14 cellular contexts compared by ENCODE assay signal in genomic region chr18:10441472-10441871, GRCh38. TPM values are rescaled to one million over a fixed set of nuclear protein-coding genes. Genes with fewer than 3 reads are reported as not detected.
A peak's percentile ranks its signal among the peaks of the same experiment; 100 is the strongest.
DNase-seq lines count a peak whose midpoint lies in the region; ATAC-seq and TF ChIP-seq lines count a peak whose summit lies in the region.
"Had no signal": no experiment of that assay in that cellular context is flagged by ENCODE, and none has a peak within 500 bp of the region (broad histone marks: within the 10 kb centered on the region; RNA-seq: fewer than 3 reads in every experiment).

No MANE protein-coding gene starts in this region.

- POLR2A ChIA-PET in activated CD8-positive, alpha-beta T cell treated with anti-CD3 and anti-CD28 coated beads, Interleukin-2, amount 10 ng/mL, durations not matched to agents 7 days and 5 days (lab: Charles Lee), result no interaction called here

- H3K36me3 Mint-ChIP-seq in activated CD8-positive, alpha-beta T cell treated with anti-CD3 and anti-CD28 coated beads, Interleukin-2, amount 10 ng/mL, durations not matched to agents 7 days and 5 days (ENCODE audit: low read depth), result no peaks in the 10 kb centered on the region
- H3K36me3 Mint-ChIP-seq: CD4-positive, CD25-positive, alpha-beta regulatory T cell had no signal

- intact Hi-C loops in lower lobe of right lung (cut with DNase I), result no loop called here

- H3K4me1 ChIP-seq in lower lobe of right lung, result no peaks in the 10 kb centered on the region

- H3K27me3 Mint-ChIP-seq in activated CD8-positive, alpha-beta T cell treated with anti-CD3 and anti-CD28 coated beads, Interleukin-2, amount 10 ng/mL, durations not matched to agents 7 days and 5 days (ENCODE audit: low read depth), result peaks cover 5% of the 10 kb centered on the region

- CTCF ChIA-PET in activated CD8-positive, alpha-beta T cell treated with anti-CD3 and anti-CD28 coated beads, Interleukin-2, amount 10 ng/mL, durations not matched to agents 7 days and 5 days (lab: Charles Lee), result no interaction called here

- H3K9me3 Mint-ChIP-seq in activated CD8-positive, alpha-beta T cell treated with anti-CD3 and anti-CD28 coated beads, Interleukin-2, amount 10 ng/mL, durations not matched to agents 7 days and 5 days (ENCODE audit: insufficient read depth), result no peaks in the 10 kb centered on the region
- H3K9me3 Mint-ChIP-seq: CD4-positive, CD25-positive, alpha-beta regulatory T cell had no signal

- no peaks in the 10 kb centered on the region for H3K36me3 ChIP-seq in lower lobe of right lung

- H3K4me1 Mint-ChIP-seq in activated CD8-positive, alpha-beta T cell treated with anti-CD3 and anti-CD28 coated beads, Interleukin-2, amount 10 ng/mL, durations not matched to agents 7 days and 5 days (ENCODE audit: low read depth), result no peaks in the 10 kb centered on the region
- H3K4me1 Mint-ChIP-seq: CD4-positive, CD25-positive, alpha-beta regulatory T cell had no signal

- no peaks in the 10 kb centered on the region for H3K27me3 ChIP-seq in lower lobe of right lung (ENCODE audit: low read depth)

- DNase-seq in AG10803 (ENCODE audit: low read depth), result peak; percentile 17
- no peak for DNase-seq in caudate nucleus (lab: John Stamatoyannopoulos, UW)
- no peak for DNase-seq in lower lobe of right lung
- no peak for DNase-seq in substantia nigra (lab: John Stamatoyannopoulos, UW)
- DNase-seq in Ammon's horn (ENCODE audit: low spot score), result no peak
- DNase-seq in activated CD8-positive, alpha-beta T cell treated with anti-CD3 and anti-CD28 coated beads, Interleukin-2, amount 10 ng/mL, durations not matched to agents 7 days and 5 days, result no peak
- DNase-seq: CD4-positive, CD25-positive, alpha-beta regulatory T cell; DMS53; GF-D8; GM23248; IMR-90 had no signal

- no peak overlapping the region for H3K4me3 ChIP-seq in AG10803 (ENCODE audit: low read length)
- no peak overlapping the region for H3K4me3 ChIP-seq in lower lobe of right lung
- H3K4me3 ChIP-seq: GM23248 had no signal

- ATAC-seq in lower lobe of right lung, result peak; percentile 75 to 82
- no peak for ATAC-seq in activated CD8-positive, alpha-beta T cell treated with anti-CD3 and anti-CD28 coated beads, Interleukin-2, amount 10 ng/mL, durations not matched to agents 7 days and 5 days
- ATAC-seq in HG02623 (IDR thresholded peaks at IDR 0.05; ENCODE audit: unreplicated experiment), result no peak
- ATAC-seq: HCT116 had no signal

- no peaks in the 10 kb centered on the region for H3K9me3 ChIP-seq in lower lobe of right lung

- no peak overlapping the region for H3K27ac Mint-ChIP-seq in activated CD8-positive, alpha-beta T cell treated with anti-CD3 and anti-CD28 coated beads, Interleukin-2, amount 10 ng/mL, durations not matched to agents 7 days and 5 days
- H3K27ac Mint-ChIP-seq: CD4-positive, CD25-positive, alpha-beta regulatory T cell had no signal

- no peak overlapping the region for H3K4me3 Mint-ChIP-seq in activated CD8-positive, alpha-beta T cell treated with anti-CD3 and anti-CD28 coated beads, Interleukin-2, amount 10 ng/mL, durations not matched to agents 7 days and 5 days
- H3K4me3 Mint-ChIP-seq: CD4-positive, CD25-positive, alpha-beta regulatory T cell had no signal

- no peak for TF ChIP-seq CTCF in AG10803 (conservative IDR thresholded peaks at IDR 0.05; ENCODE audit: low read length)
- no peak for TF ChIP-seq CTCF in lower lobe of right lung (IDR thresholded peaks at IDR 0.05)

- H3K27ac ChIP-seq in caudate nucleus (ENCODE audit: low read depth, low read length), result peak overlapping the region; percentile 94
- no peak overlapping the region for H3K27ac ChIP-seq in lower lobe of right lung
- H3K27ac ChIP-seq in substantia nigra (ENCODE audit: low read depth, low read length, poor library complexity, severe bottlenecking), result peak overlapping the region; percentile 93
- H3K27ac ChIP-seq: GM23248 had no signal

RNA-seq across cellular contexts. Expression of gene APCDD1, which starts 13.0 kb away (rescaled TPM):
- 33.4 TPM for total RNA-seq in lower lobe of right lung
- total RNA-seq in activated CD8-positive, alpha-beta T cell treated with anti-CD3 and anti-CD28 coated beads, Interleukin-2, amount 10 ng/mL, durations not matched to agents 7 days and 5 days, result not detected
- total RNA-seq: A172; CD4-positive, CD25-positive, alpha-beta regulatory T cell; GM23248 had no signal

Comparison
In these comparisons a context has a peak if more than half of its experiments do, and no peak if none do; other contexts are left out.
1. ATAC-seq: peak in lower lobe of right lung (2 of 2); none in activated CD8-positive, alpha-beta T cell treated with anti-CD3 and anti-CD28 coated beads, Interleukin-2, amount 10 ng/mL, durations not matched to agents 7 days and 5 days (single experiment) and HG02623 (single experiment).
2. RNA of gene APCDD1, which starts 13.0 kb away (total RNA-seq): 33.4 TPM in lower lobe of right lung (single experiment); not detected in activated CD8-positive, alpha-beta T cell treated with anti-CD3 and anti-CD28 coated beads, Interleukin-2, amount 10 ng/mL, durations not matched to agents 7 days and 5 days; every median in the first group is over 10 times any median in the second.